Comparison of ENCODE assay signal across 10 cellular contexts in the genomic region with DNA sequence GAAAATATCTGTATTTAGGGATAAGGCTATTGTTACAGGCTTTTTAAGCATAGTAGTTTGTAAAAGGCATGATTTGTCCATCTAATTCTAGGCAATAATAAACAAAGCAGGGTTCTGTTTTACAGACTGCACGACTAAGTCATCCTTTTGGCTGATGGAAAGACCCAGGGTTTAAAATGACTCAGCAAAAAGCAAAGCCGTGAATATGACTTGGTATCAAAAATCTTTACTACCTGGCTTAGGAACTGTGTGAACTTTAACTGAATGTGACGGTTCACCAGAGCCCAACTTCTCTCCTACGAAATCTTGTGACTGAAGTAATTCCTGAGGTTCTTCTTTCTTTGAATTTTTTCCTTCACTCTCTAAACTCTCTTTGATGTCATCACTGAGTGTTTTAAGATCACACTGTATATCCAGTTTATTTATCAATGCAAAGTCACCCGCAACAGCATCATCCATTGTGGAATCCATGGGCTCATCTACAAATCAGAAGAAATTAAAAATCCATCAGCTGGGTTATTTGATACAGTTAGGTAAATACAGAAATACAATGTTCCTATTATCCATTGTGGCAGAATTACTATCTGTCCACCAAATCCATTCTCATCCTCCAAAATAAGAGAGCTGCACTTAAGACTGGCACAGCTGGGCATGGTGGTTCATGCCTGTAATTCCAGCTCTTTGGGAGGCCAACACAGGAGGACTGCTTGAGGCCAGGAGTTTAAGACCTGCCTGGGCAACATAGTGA. TPM values are rescaled to one million over a fixed set of nuclear protein-coding genes. Genes with fewer than 3 reads are reported as not detected.
DNase-seq lines count a peak whose midpoint lies in the region; ATAC-seq and TF ChIP-seq lines count a peak whose summit lies in the region.
"Had no signal": no experiment of that assay in that cellular context is flagged by ENCODE, and none has a peak within 500 bp of the region (broad histone marks: within the 10 kb centered on the region; RNA-seq: fewer than 3 reads in every experiment).

No MANE protein-coding gene starts in this region.

- H3K4me1 Mint-ChIP-seq in type B pancreatic cell (ENCODE audit: unreplicated experiment) = no peaks in the 10 kb centered on the region

- ATAC-seq in Right ventricle myocardium inferior (no peak), HG03432 (IDR thresholded peaks at IDR 0.05; ENCODE audit: unreplicated experiment) (peak; percentile 82), HG03469 (IDR thresholded peaks at IDR 0.05; ENCODE audit: unreplicated experiment) (no peak), omental fat pad (ENCODE audit: low FRiP score) (no peak)

- H3K9me3 ChIP-seq in left ventricle myocardium inferior (replicated peaks) (no peaks in the 10 kb centered on the region), esophagus muscularis mucosa (no peaks in the 10 kb centered on the region)

- H3K36me3 ChIP-seq in left ventricle myocardium inferior (peaks cover 65% of the 10 kb centered on the region), esophagus muscularis mucosa (peaks cover 0 to 74% (median 42%) of the 10 kb centered on the region in 4 donors)

- intact Hi-C loops in left ventricle myocardium inferior (cut with micrococcal nuclease) (no loop called here), Right ventricle myocardium inferior (cut with DNase I) (no loop called here), esophagus muscularis mucosa (cut with DNase I) (no loop called here)

- H3K27me3 ChIP-seq in left ventricle myocardium inferior (ENCODE audit: low read depth) (no peaks in the 10 kb centered on the region), esophagus muscularis mucosa (no peaks in the 10 kb centered on the region)

- peaks cover 25% of the 10 kb centered on the region for H3K36me3 Mint-ChIP-seq in type B pancreatic cell

- peak overlapping the region; percentile 34 for H3K27ac ChIP-seq in left ventricle myocardium inferior (replicated peaks)
- peak overlapping the region; percentile 15 to 64 (median 32) for H3K27ac ChIP-seq in esophagus muscularis mucosa (replicated peaks in 1 of 4)
- H3K27ac ChIP-seq: SK-N-MC had no signal

- H3K4me1 ChIP-seq in left ventricle myocardium inferior (peaks cover 27% of the 10 kb centered on the region), esophagus muscularis mucosa (peaks cover 6 to 13% (median 10%) of the 10 kb centered on the region in 4 donors)

- no peak for TF ChIP-seq POLR2A in esophagus muscularis mucosa (IDR thresholded peaks at IDR 0.05; ENCODE audit: low read depth)

- H3K27me3 Mint-ChIP-seq in type B pancreatic cell = no peaks in the 10 kb centered on the region

- no peak for TF ChIP-seq CTCF in left ventricle myocardium inferior (IDR thresholded peaks at IDR 0.05; ENCODE audit: borderline replicate concordance)
- no peak for TF ChIP-seq CTCF in esophagus muscularis mucosa (IDR thresholded peaks at IDR 0.05)
- no peak for TF ChIP-seq CTCF in type B pancreatic cell (conservative IDR thresholded peaks at IDR 0.05)
- no peak for TF ChIP-seq CTCF in omental fat pad (IDR thresholded peaks at IDR 0.05)

- no peak for TF ChIP-seq EP300 in esophagus muscularis mucosa (IDR thresholded peaks at IDR 0.05)

- no peaks in the 10 kb centered on the region for H3K9me3 Mint-ChIP-seq in type B pancreatic cell

- H3K4me3 Mint-ChIP-seq in type B pancreatic cell = no peak overlapping the region

- DNase-seq in left ventricle myocardium inferior = no peak
- no peak for DNase-seq in Right ventricle myocardium inferior (ENCODE audit: missing footprints)
- DNase-seq in esophagus muscularis mucosa (ENCODE audit: extremely low spot score) = no peak
- DNase-seq in type B pancreatic cell (ENCODE audit: extremely low spot score, unreplicated experiment) = no peak
- DNase-seq in NCI-H1048 (lab: John Stamatoyannopoulos, UW) = no peak
- DNase-seq in omental fat pad (ENCODE audit: low spot score) = no peak
- DNase-seq: GDM1 had no signal

- WGBS in esophagus muscularis mucosa = 43% methylated on average over 5 of the region's 5 CpGs

- H3K27ac Mint-ChIP-seq in type B pancreatic cell = peak overlapping the region; percentile 32

- H3K4me3 ChIP-seq in left ventricle myocardium inferior (no peak overlapping the region), esophagus muscularis mucosa (no peak overlapping the region)
- H3K4me3 ChIP-seq: SK-N-MC had no signal

RNA-seq across cellular contexts. Expression of a gene that starts 17.0 kb away (rescaled TPM):
- total RNA-seq in left ventricle myocardium inferior (34.4 TPM), Right ventricle myocardium inferior (31.5 TPM), esophagus muscularis mucosa (10 to 100 TPM; 27.8 to 29.5 (median 28.4) TPM), type B pancreatic cell (ENCODE audit: low replicate concordance) (23.5 and 35.4 TPM in 2 replicates), omental fat pad (10 to 100 TPM; 20.8 to 29.5 (median 24.9) TPM)
